8 cellular contexts compared by ENCODE assay signal in the genomic region with DNA sequence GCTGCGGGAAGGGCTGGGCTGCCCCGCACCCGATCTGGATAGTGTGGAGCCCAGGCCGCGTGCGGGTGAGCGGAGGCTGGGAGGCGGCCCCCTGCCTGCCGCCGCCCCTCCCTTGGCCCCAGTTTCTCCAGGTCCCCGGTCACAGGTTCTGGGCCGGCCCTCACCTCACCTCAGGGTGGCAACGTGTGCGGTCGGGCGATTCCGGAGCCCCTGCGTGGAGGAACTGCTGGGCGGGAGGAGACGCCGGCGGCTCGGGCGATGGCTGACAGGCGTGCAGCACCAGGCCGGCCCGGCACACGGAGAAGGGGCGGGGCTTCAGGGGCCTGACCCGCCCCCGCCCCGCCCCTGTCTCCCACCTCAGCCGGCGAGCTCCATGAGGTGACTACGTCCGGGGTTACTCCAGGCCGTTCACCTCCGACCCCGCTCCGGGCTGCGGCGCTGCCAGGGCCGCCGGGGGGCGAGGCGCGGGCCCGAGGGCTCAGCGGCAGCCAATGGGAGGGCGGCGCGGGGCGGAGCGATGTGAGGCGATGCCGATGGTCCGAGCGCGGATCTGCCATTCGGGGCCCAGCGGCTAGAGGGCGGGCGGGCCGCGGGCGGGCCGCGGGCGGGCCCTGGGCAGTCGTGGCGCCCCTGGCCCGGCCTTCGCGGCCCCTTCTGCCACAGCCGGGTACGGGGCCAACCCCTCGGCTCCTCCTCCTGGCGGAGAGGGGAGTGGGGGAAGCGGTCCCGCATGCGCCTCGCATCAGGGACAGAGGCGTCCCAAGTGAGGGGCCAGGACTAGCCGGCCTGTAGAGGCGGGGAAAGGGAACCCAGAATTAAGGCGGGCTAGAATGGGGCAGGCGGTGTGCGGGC. TPM values are rescaled to one million over a fixed set of nuclear protein-coding genes. Genes with fewer than 3 reads are reported as not detected.
DNase-seq lines count a peak whose midpoint lies in the region; ATAC-seq, FAIRE-seq and TF ChIP-seq lines count a peak whose summit lies in the region.

No MANE protein-coding gene starts in this region.

- no peaks in the 10 kb centered on the region for H3K9me3 ChIP-seq in spleen

- FAIRE-seq in bronchial epithelial cell (lab: Jason Lieb, UNC) = no peak

- H3K36me3 ChIP-seq in bronchial epithelial cell (ENCODE audit: control insufficient read depth, insufficient read depth, low read length) = no peaks in the 10 kb centered on the region
- peaks cover 0 to under 1% (median 0%) of the 10 kb centered on the region in 6 donors for H3K36me3 ChIP-seq in spleen

- peak; percentile 56 for ATAC-seq in GM18870 (IDR thresholded peaks at IDR 0.05; ENCODE audit: unreplicated experiment)
- ATAC-seq in HG03108 (IDR thresholded peaks at IDR 0.05; ENCODE audit: unreplicated experiment) = peak; percentile 91

- H3K27ac ChIP-seq in spleen = peak overlapping the region; percentile 44 to 87 (median 80)

- TF ChIP-seq POLR2A in spleen (IDR thresholded peaks at IDR 0.05) = peak in 2 of 3 donors; percentile 16 to 43

- H3K27me3 ChIP-seq in bronchial epithelial cell (ENCODE audit: control insufficient read depth, insufficient read depth, low read length) (no peaks in the 10 kb centered on the region), spleen (replicated peaks in 1 of 7) (no peaks in the 10 kb centered on the region)

- 0 to 1% (median 1%) methylated on average over 35 to 88 of the region's 88 CpGs for WGBS in spleen, 5 donors

- DNase-seq in AG08395 (ENCODE audit: low spot score) = peak; percentile 97
- peak; percentile 74 for DNase-seq in NCI-H2196 treated with DMSO at 0.1 percent for 48 hours (lab: John Stamatoyannopoulos, UW; ENCODE audit: unreplicated experiment)
- DNase-seq in bronchial epithelial cell (ENCODE audit: low read depth) = peak; percentile 77
- peak; percentile 86 for DNase-seq in inferior parietal cortex (ENCODE audit: extremely low spot score)
- DNase-seq in spleen = peak; percentile 98

- intact Hi-C loops in spleen (cut with DNase I; ENCODE audit: low total_unique reads) = no loop called here

- peaks cover 11 to 43% (median 26%) of the 10 kb centered on the region in 6 donors for H3K4me1 ChIP-seq in spleen

- H3K4me3 ChIP-seq in WI38 (ENCODE audit: low read depth, low read length) (peak overlapping the region; percentile 89), bronchial epithelial cell (ENCODE audit: low read depth, low read length) (peak overlapping the region; percentile 78), spleen (peak overlapping the region; percentile 70 to 97 (median 89))

- no peak for TF ChIP-seq CTCF in WI38 (IDR thresholded peaks at IDR 0.05; ENCODE audit: low read depth, low read length)
- TF ChIP-seq CTCF in bronchial epithelial cell (IDR thresholded peaks at IDR 0.05; ENCODE audit: insufficient read depth, low read length, severe bottlenecking) = no peak
- peak in 8 of 11 experiments; percentile 39 to 75 (median 64) for TF ChIP-seq CTCF in spleen (IDR thresholded peaks at IDR 0.05 in 8 of 11, conservative IDR thresholded peaks at IDR 0.05 in 3 of 11)

RNA-seq across cellular contexts. Expression of a gene that starts 16.7 kb away (rescaled TPM):
- total RNA-seq in bronchial epithelial cell (not detected in 2 replicates), spleen (not detected)
- polyA plus RNA-seq in spleen = not detected

RNA-seq across cellular contexts. Expression of a gene that starts 47.6 kb away (rescaled TPM):
- total RNA-seq in bronchial epithelial cell = 44.8 and 59.5 TPM in 2 replicates
- 10 to 100 TPM; 23.6 to 50.8 (median 32.2) TPM for total RNA-seq in spleen
- polyA plus RNA-seq in spleen = 1 to 10 TPM; 3.2 to 8.3 (median 4.8) TPM

RNA-seq across cellular contexts. Expression of a gene that starts 47.6 kb away (rescaled TPM):
- total RNA-seq in bronchial epithelial cell (15.8 and 17.3 TPM in 2 replicates), spleen (10 to 100 TPM; 13.7 to 31.8 (median 24.0) TPM)
- 1 to 10 TPM; 7.8 to 9.4 (median 8.1) TPM for polyA plus RNA-seq in spleen

Comparison
In these comparisons a context has a peak if more than half of its experiments do, and no peak if none do; other contexts are left out.
1. Peak in every context shown above with its lines: DNase-seq, ATAC-seq, H3K4me3 ChIP-seq and H3K27ac ChIP-seq.
2. CTCF ChIP-seq: peak in spleen (8 of 11); none in WI38 (single experiment) and bronchial epithelial cell (single experiment).